Comparison of ENCODE assay signal across 18 cellular contexts in the genomic region with DNA sequence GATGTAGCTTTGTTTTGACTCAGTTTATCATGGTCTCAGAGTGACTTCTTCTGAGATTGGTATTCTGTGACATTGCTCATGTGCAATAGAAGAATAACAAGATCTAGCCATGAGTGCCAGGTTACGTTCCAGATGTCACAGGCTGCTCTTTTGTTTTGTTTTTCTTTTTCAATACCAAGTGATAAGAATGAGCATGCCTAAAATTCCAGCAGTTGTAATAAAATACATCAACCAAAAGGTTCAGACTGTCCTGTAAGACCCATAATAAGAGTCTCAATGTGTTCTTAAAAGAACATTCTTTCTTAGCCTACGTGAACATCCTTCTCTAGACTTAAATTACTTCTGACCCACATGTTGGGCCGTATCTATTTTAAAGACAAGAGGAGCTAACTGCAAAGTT.
DNase-seq lines count a peak whose midpoint lies in the region; FAIRE-seq and TF ChIP-seq lines count a peak whose summit lies in the region.
"Had no signal": no experiment of that assay in that cellular context is flagged by ENCODE, and none has a peak within 500 bp of the region (broad histone marks: within the 10 kb centered on the region; RNA-seq: fewer than 3 reads in every experiment).

No MANE protein-coding gene starts in this region.

- H3K27ac ChIP-seq in HEK293 (ENCODE audit: extremely low read depth, low read depth, low read length) (no peak overlapping the region), astrocyte (ENCODE audit: low read depth, low read length) (peak overlapping the region; percentile 7)
- H3K27ac ChIP-seq: RWPE1 had no signal

- DNase-seq in astrocyte (ENCODE audit: low read depth) (peak; percentile 54), fibroblast of the aortic adventitia (ENCODE audit: low read depth) (peak; percentile 65), type B pancreatic cell (ENCODE audit: extremely low spot score, unreplicated experiment) (no peak), hypothalamus (lab: John Stamatoyannopoulos, UW) (no peak), nucleus accumbens (lab: John Stamatoyannopoulos, UW) (no peak), C1 segment of cervical spinal cord (lab: John Stamatoyannopoulos, UW) (no peak)
- DNase-seq: ACHN; AML-193; CD4-positive, CD25-positive, alpha-beta regulatory T cell; Kasumi-1; NCI-H1105 treated with DMSO at 0.1 percent for 48 hours; NCI-H1694 treated with DMSO at 0.1 percent for 48 hours; NCI-H2107; NCI-H526 treated with DMSO at 0.1 percent for 48 hours had no signal

- H3K4me1 ChIP-seq in HEK293 (ENCODE audit: control insufficient read depth, insufficient read depth, low read length) (peaks cover 8% of the 10 kb centered on the region), astrocyte (ENCODE audit: insufficient read depth, low read length) (peaks cover 21% of the 10 kb centered on the region)

- H3K27me3 ChIP-seq in astrocyte (ENCODE audit: insufficient read depth, low read length): no peaks in the 10 kb centered on the region

- no peaks in the 10 kb centered on the region for H3K36me3 ChIP-seq in HEK293 (ENCODE audit: control insufficient read depth in 2 of 2, insufficient read depth in 1 of 2, low read length in 2 of 2)
- no peaks in the 10 kb centered on the region for H3K36me3 ChIP-seq in astrocyte (ENCODE audit: insufficient read depth, low read length)

- H3K9me3 Mint-ChIP-seq in astrocyte (ENCODE audit: unreplicated experiment) (no peaks in the 10 kb centered on the region), type B pancreatic cell (peaks cover 11% of the 10 kb centered on the region)
- H3K9me3 Mint-ChIP-seq: GM23338 had no signal

- H3K4me3 Mint-ChIP-seq in astrocyte (ENCODE audit: unreplicated experiment) (no peak overlapping the region), type B pancreatic cell (no peak overlapping the region)
- H3K4me3 Mint-ChIP-seq: CD4-positive, CD25-positive, alpha-beta regulatory T cell; GM23338; IgD-negative memory B cell had no signal

- H2AFZ ChIP-seq in astrocyte (ENCODE audit: low read depth, low read length): no peak overlapping the region
- H2AFZ ChIP-seq: GM23338 had no signal

- H3K4me3 ChIP-seq in HEK293 (ENCODE audit: low read depth, low read length): no peak overlapping the region
- H3K4me3 ChIP-seq in astrocyte (ENCODE audit: insufficient read depth, low read depth, low read length): no peak overlapping the region
- H3K4me3 ChIP-seq in fibroblast of the aortic adventitia (ENCODE audit: low read depth, low read length): no peak overlapping the region
- H3K4me3 ChIP-seq: GM23338 had no signal

- H3K27ac Mint-ChIP-seq in astrocyte (ENCODE audit: unreplicated experiment) (peak overlapping the region; percentile 5), type B pancreatic cell (peak overlapping the region; percentile 66)
- H3K27ac Mint-ChIP-seq: CD4-positive, CD25-positive, alpha-beta regulatory T cell; GM23338; IgD-negative memory B cell had no signal

- no peaks in the 10 kb centered on the region for H4K20me1 ChIP-seq in astrocyte (ENCODE audit: insufficient read depth, low read length)

- H3K4me1 Mint-ChIP-seq in astrocyte (ENCODE audit: low read depth, unreplicated experiment) (peaks cover 18% of the 10 kb centered on the region), type B pancreatic cell (ENCODE audit: unreplicated experiment) (peaks cover 4% of the 10 kb centered on the region)
- H3K4me1 Mint-ChIP-seq: CD4-positive, CD25-positive, alpha-beta regulatory T cell; IgD-negative memory B cell had no signal

- H3K36me3 Mint-ChIP-seq in astrocyte (ENCODE audit: low read depth, unreplicated experiment) (no peaks in the 10 kb centered on the region), type B pancreatic cell (no peaks in the 10 kb centered on the region)
- H3K36me3 Mint-ChIP-seq: CD4-positive, CD25-positive, alpha-beta regulatory T cell; IgD-negative memory B cell had no signal

- POLR2A ChIA-PET in HEK293 (lab: Yijun Ruan, JAX): no interaction called here

- H3K9me3 ChIP-seq in HEK293 (ENCODE audit: control insufficient read depth, insufficient read depth, low read depth, low read length) (no peaks in the 10 kb centered on the region), astrocyte (ENCODE audit: insufficient read depth, low read depth, low read length) (no peaks in the 10 kb centered on the region)

- no peak for TF ChIP-seq CTCF in HEK293 (tag by site-specific recombination; IDR thresholded peaks at IDR 0.05)
- TF ChIP-seq CTCF in astrocyte (IDR thresholded peaks at IDR 0.05; ENCODE audit: insufficient read depth, low read depth, low read length): no peak
- TF ChIP-seq CTCF in fibroblast of the aortic adventitia (IDR thresholded peaks at IDR 0.05; ENCODE audit: insufficient read depth, low read length): no peak
- no peak for TF ChIP-seq CTCF in type B pancreatic cell (conservative IDR thresholded peaks at IDR 0.05)

- H3K27me3 Mint-ChIP-seq in astrocyte (ENCODE audit: low read depth, unreplicated experiment): no peaks in the 10 kb centered on the region
- no peaks in the 10 kb centered on the region for H3K27me3 Mint-ChIP-seq in type B pancreatic cell
- H3K27me3 Mint-ChIP-seq: CD4-positive, CD25-positive, alpha-beta regulatory T cell; IgD-negative memory B cell had no signal

- peak overlapping the region; percentile 6 for H3K4me2 ChIP-seq in astrocyte (ENCODE audit: low read length)
- H3K4me2 ChIP-seq: GM23338 had no signal

- CTCF ChIA-PET in HEK293 (lab: Yijun Ruan, JAX): interaction anchor here (0.5 to 1.0 kb wide), 2 partner anchors 64 to 463 kb away, joined by 3 read pairs; no protein-coding TSS in a partner anchor

- no peaks in the 10 kb centered on the region for H3K79me2 ChIP-seq in astrocyte (ENCODE audit: insufficient read depth, low read length)

- no peak for FAIRE-seq in astrocyte (lab: Jason Lieb, UNC)

- no peak overlapping the region for H3K9ac ChIP-seq in astrocyte (ENCODE audit: low read length)

TF ChIP-seq in HEK293, 187 proteins besides CTCF, POLR2A, EP300 and RAD21:
- 0 out of 2 replicates have a peak, but pooled peaks have one; percentile 6 for TF ChIP-seq FEZF1 (tag by site-specific recombination; IDR thresholded peaks at IDR 0.05)
- no peak for TF ChIP-seq GLI4 (tag by site-specific recombination; IDR thresholded peaks at IDR 0.05)
- no peak for TF ChIP-seq ZNF174 (tag by site-specific recombination; IDR thresholded peaks at IDR 0.05)

Comparison
In these comparisons a context has a peak if more than half of its experiments do, and no peak if none do; other contexts are left out.
1. DNase-seq: peak in astrocyte (single experiment) and fibroblast of the aortic adventitia (single experiment); none in type B pancreatic cell (single experiment), hypothalamus (0 of 51), nucleus accumbens (0 of 56) and C1 segment of cervical spinal cord (0 of 14).